23 cellular contexts compared by ENCODE assay signal in genomic region chr1:70760170-70760569, GRCh38.
"Had no signal": no experiment of that assay in that cellular context is flagged by ENCODE, and none has a peak within 500 bp of the region (broad histone marks: within the 10 kb centered on the region; RNA-seq: fewer than 3 reads in every experiment).

No MANE protein-coding gene starts in this region.

- H3K9me3 ChIP-seq: body of pancreas, mucosa of descending colon, testis, vagina had no signal

- H3K4me3 ChIP-seq: body of pancreas, cardiac muscle cell, mucosa of descending colon, smooth muscle cell, testis, vagina had no signal

- H3K4me1 ChIP-seq: body of pancreas, testis, vagina had no signal

- DNase-seq: activated CD4-positive, alpha-beta T cell treated with anti-CD3 and anti-CD28 coated beads for 4 hours; activated CD4-positive, alpha-beta T cell treated with anti-CD3 and anti-CD28 coated beads, Interleukin-2, amount 50 U/mL, for 48 hours; activated CD4-positive, CD25-positive, alpha-beta regulatory T cell; activated effector memory CD4-positive, alpha-beta T cell treated with Interleukin-2 at 50 U/mL for 16 hours; activated naive CD4-positive, alpha-beta T cell treated with anti-CD3 and anti-CD28 coated beads, Interleukin-2, amount 10 ng/mL, durations not matched to agents 7 days and 5 days; activated T-cell treated with anti-CD3 and anti-CD28 coated beads, Interleukin-2, amount 50 U/mL, for 72 hours; body of pancreas; cortex of kidney; head of caudate nucleus; left cardiac atrium; mucosa of descending colon; naive thymus-derived CD4-positive, alpha-beta T cell; occipital lobe; posterior cingulate gyrus; stimulated activated CD4-positive, alpha-beta T cell treated with anti-CD3 and anti-CD28 coated beads, Interleukin-15, amount 100 ng/mL, for 24 hours; stimulated activated CD8-positive, alpha-beta memory T cell treated with anti-CD3 and anti-CD28 coated beads, Interleukin-4, amount 100 ng/mL, for 48 hours; stimulated activated naive B cell treated with anti-CD40 and anti-IgM and Interleukin-4, amounts not matched to agents 10 μg/mL and 1 μg/mL and 100 μg/mL, for 72 hours; testis had no signal

- ATAC-seq: activated T-cell treated with anti-CD3 and anti-CD28 coated beads, Interleukin-2, amount 50 U/mL, for 72 hours; body of pancreas; left cardiac atrium; mucosa of descending colon; naive thymus-derived CD4-positive, alpha-beta T cell; sciatic nerve; stimulated activated naive B cell treated with anti-CD40 and anti-IgM and Interleukin-4, amounts not matched to agents 10 μg/mL and 1 μg/mL and 100 μg/mL, for 72 hours had no signal

- H3K4me2 ChIP-seq: smooth muscle cell had no signal

- H3K36me3 ChIP-seq: cardiac muscle cell, vagina had no signal

- H3K27me3 ChIP-seq: body of pancreas, cardiac muscle cell, testis, vagina had no signal

- H3K27ac ChIP-seq: body of pancreas, cardiac muscle cell, epithelial cell of prostate, testis, vagina had no signal
